8 cellular contexts compared by ENCODE assay signal in genomic region chr6:33589723-33590530, GRCh38. TPM values are rescaled to one million over a fixed set of nuclear protein-coding genes. Genes with fewer than 3 reads are reported as not detected.
DNase-seq lines count a peak whose midpoint lies in the region; ATAC-seq and TF ChIP-seq lines count a peak whose summit lies in the region.

No MANE protein-coding gene starts in this region.

- peak overlapping the region; percentile 41 for H3K4me2 ChIP-seq in DOHH2 (ENCODE audit: low read length)

- H3K36me3 ChIP-seq in DOHH2 (ENCODE audit: control insufficient read depth, low read length), result no peaks in the 10 kb centered on the region
- no peaks in the 10 kb centered on the region for H3K36me3 ChIP-seq in breast epithelium
- H3K36me3 ChIP-seq in kidney epithelial cell (ENCODE audit: control insufficient read depth, insufficient read depth, low read length), result no peaks in the 10 kb centered on the region

- peak; percentile 65 for ATAC-seq in stimulated activated effector memory CD8-positive, alpha-beta T cell treated with anti-CD3 and anti-CD28 coated beads, Interleukin-12 subunit alpha, Interleukin-12 subunit beta, amount 100 ng/mL, for 72 hours
- ATAC-seq in GM21619 (IDR thresholded peaks at IDR 0.05; ENCODE audit: unreplicated experiment) (no peak), GM18498 (IDR thresholded peaks at IDR 0.05; ENCODE audit: unreplicated experiment) (no peak)

- H3K27ac ChIP-seq in DOHH2 (ENCODE audit: low read depth, low read length), result peak overlapping the region; percentile 94; the same call in 1 of the 2 replicates
- H3K27ac ChIP-seq in breast epithelium, result peak overlapping the region; percentile 68 to 77

- peaks cover 26% of the 10 kb centered on the region for H3F3A ChIP-seq in DOHH2 (ENCODE audit: control insufficient read depth, insufficient read depth)

- no peaks in the 10 kb centered on the region for H3K79me2 ChIP-seq in DOHH2 (ENCODE audit: control insufficient read depth, low read length)

- H3K4me3 ChIP-seq in DOHH2 (ENCODE audit: low read length) (peak overlapping the region; percentile 16; the same call in 1 of the 2 replicates), HFF-Myc (replicated peaks; ENCODE audit: low read depth, low read length) (no peak overlapping the region), breast epithelium (no peak overlapping the region), kidney epithelial cell (ENCODE audit: low read depth, low read length) (no peak overlapping the region)

- H3K9me2 ChIP-seq in DOHH2 (replicated peaks; ENCODE audit: control insufficient read depth, low read length), result no peaks in the 10 kb centered on the region

- TF ChIP-seq CTCF in DOHH2 (IDR thresholded peaks at IDR 0.05; ENCODE audit: low read depth, low read length, poor library complexity, severe bottlenecking) (peak; percentile 94), HFF-Myc (IDR thresholded peaks at IDR 0.05; ENCODE audit: low read depth, low read length, missing control alignments) (peak; percentile 92), breast epithelium (IDR thresholded peaks at IDR 0.05) (peak in 2 of 3 donors; percentile 63 to 71), kidney epithelial cell (IDR thresholded peaks at IDR 0.05; ENCODE audit: insufficient read depth, low read length, poor library complexity, severe bottlenecking) (peak; percentile 91)

- H3K4me3 Mint-ChIP-seq in stimulated activated effector memory CD8-positive, alpha-beta T cell treated with anti-CD3 and anti-CD28 coated beads, Interleukin-12 subunit alpha, Interleukin-12 subunit beta, amount 100 ng/mL, for 72 hours, result no peak overlapping the region

- H3K27me3 ChIP-seq in DOHH2 (ENCODE audit: control insufficient read depth, low read length) (no peaks in the 10 kb centered on the region), breast epithelium (no peaks in the 10 kb centered on the region), kidney epithelial cell (ENCODE audit: control insufficient read depth, insufficient read depth, low read length) (no peaks in the 10 kb centered on the region)

- no peaks in the 10 kb centered on the region for H3K9me3 Mint-ChIP-seq in stimulated activated effector memory CD8-positive, alpha-beta T cell treated with anti-CD3 and anti-CD28 coated beads, Interleukin-12 subunit alpha, Interleukin-12 subunit beta, amount 100 ng/mL, for 72 hours

- H3K36me3 Mint-ChIP-seq in stimulated activated effector memory CD8-positive, alpha-beta T cell treated with anti-CD3 and anti-CD28 coated beads, Interleukin-12 subunit alpha, Interleukin-12 subunit beta, amount 100 ng/mL, for 72 hours, result no peaks in the 10 kb centered on the region

- peak overlapping the region; percentile 20 for H3K27ac Mint-ChIP-seq in stimulated activated effector memory CD8-positive, alpha-beta T cell treated with anti-CD3 and anti-CD28 coated beads, Interleukin-12 subunit alpha, Interleukin-12 subunit beta, amount 100 ng/mL, for 72 hours

- H3K4me1 Mint-ChIP-seq in stimulated activated effector memory CD8-positive, alpha-beta T cell treated with anti-CD3 and anti-CD28 coated beads, Interleukin-12 subunit alpha, Interleukin-12 subunit beta, amount 100 ng/mL, for 72 hours, result peaks cover 65% of the 10 kb centered on the region

- DNase-seq in HFF-Myc (ENCODE audit: extremely low read depth, low read depth) (peak; percentile 65), RKO (ENCODE audit: low spot score) (peak; percentile 99), breast epithelium (ENCODE audit: low spot score in 2 of 2) (peak in 1 of 2 donors; percentile 33), kidney epithelial cell (ENCODE audit: low read depth) (peak; percentile 95)
- DNase-seq in stimulated activated effector memory CD8-positive, alpha-beta T cell treated with anti-CD3 and anti-CD28 coated beads, Interleukin-12 subunit alpha, Interleukin-12 subunit beta, amount 100 ng/mL, for 72 hours (ENCODE audit: low spot score in 2 of 2), result peak in 1 of 2 donors; percentile 36

- TF ChIP-seq POLR2A in breast epithelium (IDR thresholded peaks at IDR 0.05), result no peak

- no peaks in the 10 kb centered on the region for H4K20me1 ChIP-seq in DOHH2 (ENCODE audit: control insufficient read depth, insufficient read depth, low read depth, low read length)

- H3K9me3 ChIP-seq in DOHH2 (ENCODE audit: control insufficient read depth, insufficient read depth, low read length), result no peaks in the 10 kb centered on the region
- no peaks in the 10 kb centered on the region for H3K9me3 ChIP-seq in breast epithelium

- intact Hi-C loops in breast epithelium (cut with DNase I; ENCODE audit: low total_unique reads), result loop anchor here (10.0 kb wide), 1 partner anchor 105 kb away; no protein-coding TSS in a partner anchor

- H3K4me1 ChIP-seq in DOHH2 (ENCODE audit: control insufficient read depth, low read length) (peaks cover 64% of the 10 kb centered on the region), breast epithelium (no peaks in the 10 kb centered on the region)

RNA-seq across cellular contexts. Expression of gene BAK1, which starts 9.9 kb away (rescaled TPM):
- total RNA-seq in breast epithelium (10 to 100 TPM in 1 of 3 donors, 1 to 10 TPM in 2; 6.7 to 11.1 (median 7.0) TPM), kidney epithelial cell (21.7 and 23.9 TPM in 2 replicates)

RNA-seq across cellular contexts. Expression of gene ITPR3, which starts 31.2 kb away (rescaled TPM):
- 10 to 100 TPM; 18.4 to 40.0 (median 27.7) TPM for total RNA-seq in breast epithelium
- 147 and 176 TPM in 2 replicates for total RNA-seq in kidney epithelial cell
